Comparison of ENCODE assay signal across 15 cellular contexts in genomic region chr17:35238817-35239216, GRCh38. TPM values are rescaled to one million over a fixed set of nuclear protein-coding genes. Genes with fewer than 3 reads are reported as not detected.
DNase-seq lines count a peak whose midpoint lies in the region; TF ChIP-seq lines count a peak whose summit lies in the region.
"Had no signal": no experiment of that assay in that cellular context is flagged by ENCODE, and none has a peak within 500 bp of the region (broad histone marks: within the 10 kb centered on the region; RNA-seq: fewer than 3 reads in every experiment).

No MANE protein-coding gene starts in this region.

- no peaks in the 10 kb centered on the region for H3K36me3 ChIP-seq in A673 (ENCODE audit: insufficient read depth, low read length, poor library complexity, severe bottlenecking)
- H3K36me3 ChIP-seq: ovary had no signal

- no peak overlapping the region for H3K4me3 ChIP-seq in fibroblast of villous mesenchyme (ENCODE audit: low read depth, low read length)
- H3K4me3 ChIP-seq in A673 (ENCODE audit: low read depth, low read length, poor library complexity, severe bottlenecking) = no peak overlapping the region
- H3K4me3 ChIP-seq: body of pancreas, ovary had no signal

- peak; percentile 38 for DNase-seq in A172 (ENCODE audit: low spot score)
- peak; percentile 84 for DNase-seq in ELR (ENCODE audit: low read depth)
- no peak for DNase-seq in activated T-helper 1 cell treated with anti-CD3 and anti-CD28 coated beads, Interleukin-12 subunit alpha, Interleukin-12 subunit beta, Interleukin-2, Interleukin-4 antibody, amounts not matched to agents 30 ng/mL and 10 ng/mL and 1 ng/mL, durations not matched to agents 14 hours and 24 hours and 36 hours (ENCODE audit: low spot score)
- DNase-seq in fibroblast of villous mesenchyme (ENCODE audit: low read depth) = peak; percentile 48
- DNase-seq in A673 (ENCODE audit: low spot score) = no peak
- no peak for DNase-seq in NCI-H1694 treated with DMSO at 0.1 percent for 48 hours (lab: John Stamatoyannopoulos, UW)
- no peak for DNase-seq in substantia nigra (lab: John Stamatoyannopoulos, UW)
- DNase-seq in posterior vena cava (ENCODE audit: low spot score) = no peak
- DNase-seq: body of pancreas; MM.1S; NCI-H510A treated with DMSO at 0.1 percent for 48 hours; ovary; SIG-M5; stimulated activated CD4-positive, alpha-beta T cell treated with anti-CD3 and anti-CD28 coated beads, Interleukin-1b, Interleukin-23, amount 100 ng/mL, for 48 hours had no signal

- peaks cover 1% of the 10 kb centered on the region for H3K4me1 ChIP-seq in A673 (ENCODE audit: insufficient read depth, low read length, poor library complexity, severe bottlenecking)

- no peaks in the 10 kb centered on the region for H3K27me3 Mint-ChIP-seq in activated T-helper 1 cell treated with anti-CD3 and anti-CD28 coated beads, Interleukin-12 subunit alpha, Interleukin-12 subunit beta, Interleukin-2, Interleukin-4 antibody, amounts not matched to agents 30 ng/mL and 10 ng/mL and 1 ng/mL, durations not matched to agents 14 hours and 24 hours and 36 hours (ENCODE audit: insufficient read depth)

- intact Hi-C loops in activated T-helper 1 cell treated with anti-CD3 and anti-CD28 coated beads, Interleukin-12 subunit alpha, Interleukin-12 subunit beta, Interleukin-2, Interleukin-4 antibody, amounts not matched to agents 30 ng/mL and 10 ng/mL and 1 ng/mL, durations not matched to agents 14 hours and 24 hours and 36 hours (cut with micrococcal nuclease) = loop anchor here (1.0 kb wide), 1 partner anchor 25 kb away; no protein-coding TSS in a partner anchor
- intact Hi-C loops in A673 (cut with micrococcal nuclease; ENCODE audit: unreplicated experiment) (no loop called here), posterior vena cava (cut with DNase I) (no loop called here)

- TF ChIP-seq CTCF in fibroblast of villous mesenchyme (IDR thresholded peaks at IDR 0.05; ENCODE audit: insufficient read depth, low read depth, low read length) (no peak), A673 (conservative IDR thresholded peaks at IDR 0.05; ENCODE audit: low read depth, low read length) (no peak)

- peaks cover 18% of the 10 kb centered on the region for H3K36me3 Mint-ChIP-seq in activated T-helper 1 cell treated with anti-CD3 and anti-CD28 coated beads, Interleukin-12 subunit alpha, Interleukin-12 subunit beta, Interleukin-2, Interleukin-4 antibody, amounts not matched to agents 30 ng/mL and 10 ng/mL and 1 ng/mL, durations not matched to agents 14 hours and 24 hours and 36 hours (ENCODE audit: low read depth)

- no TSS peak for BruUV-seq in A673 (replicated peaks; lab: Mats Ljungman, UMichigan)

- H3K27me3 ChIP-seq in A673 (replicated peaks; ENCODE audit: insufficient read depth, low read depth, low read length, poor library complexity) = no peaks in the 10 kb centered on the region
- H3K27me3 ChIP-seq: body of pancreas, ovary had no signal

- H3K27ac Mint-ChIP-seq in activated T-helper 1 cell treated with anti-CD3 and anti-CD28 coated beads, Interleukin-12 subunit alpha, Interleukin-12 subunit beta, Interleukin-2, Interleukin-4 antibody, amounts not matched to agents 30 ng/mL and 10 ng/mL and 1 ng/mL, durations not matched to agents 14 hours and 24 hours and 36 hours = peak overlapping the region; percentile 75

- H3K9me3 ChIP-seq in A673 (ENCODE audit: low read depth, low read length, poor library complexity, severe bottlenecking) = no peaks in the 10 kb centered on the region
- H3K9me3 ChIP-seq: body of pancreas, ovary had no signal

- H3K4me1 Mint-ChIP-seq in activated T-helper 1 cell treated with anti-CD3 and anti-CD28 coated beads, Interleukin-12 subunit alpha, Interleukin-12 subunit beta, Interleukin-2, Interleukin-4 antibody, amounts not matched to agents 30 ng/mL and 10 ng/mL and 1 ng/mL, durations not matched to agents 14 hours and 24 hours and 36 hours (ENCODE audit: low read depth) = peaks cover 64% of the 10 kb centered on the region

- CTCF ChIA-PET in A673 (lab: Charles Lee) = no interaction called here

- H3K9me3 Mint-ChIP-seq in activated T-helper 1 cell treated with anti-CD3 and anti-CD28 coated beads, Interleukin-12 subunit alpha, Interleukin-12 subunit beta, Interleukin-2, Interleukin-4 antibody, amounts not matched to agents 30 ng/mL and 10 ng/mL and 1 ng/mL, durations not matched to agents 14 hours and 24 hours and 36 hours = no peaks in the 10 kb centered on the region

- H3K27ac ChIP-seq in A673 (ENCODE audit: low read depth, low read length, poor library complexity, severe bottlenecking) (no peak overlapping the region), substantia nigra (ENCODE audit: low read depth, low read length, poor library complexity, severe bottlenecking) (no peak overlapping the region)
- H3K27ac ChIP-seq: body of pancreas, ovary had no signal

- H3K4me3 Mint-ChIP-seq in activated T-helper 1 cell treated with anti-CD3 and anti-CD28 coated beads, Interleukin-12 subunit alpha, Interleukin-12 subunit beta, Interleukin-2, Interleukin-4 antibody, amounts not matched to agents 30 ng/mL and 10 ng/mL and 1 ng/mL, durations not matched to agents 14 hours and 24 hours and 36 hours = peak overlapping the region; percentile 53

- POLR2A ChIA-PET in A673 (lab: Charles Lee; ENCODE audit: low non-redundant PET) = no interaction called here

RNA-seq across cellular contexts. Expression of gene SLFN5, which starts 4.1 kb away (rescaled TPM):
- 7.6 and 17.0 TPM in 2 replicates for total RNA-seq in A172 (2014; rRNA removed; shearing (Covaris generic))
- total RNA-seq in activated T-helper 1 cell treated with anti-CD3 and anti-CD28 coated beads, Interleukin-12 subunit alpha, Interleukin-12 subunit beta, Interleukin-2, Interleukin-4 antibody, amounts not matched to agents 30 ng/mL and 10 ng/mL and 1 ng/mL, durations not matched to agents 14 hours and 24 hours and 36 hours = 10.4 and 11.0 TPM in 2 replicates
- total RNA-seq in fibroblast of villous mesenchyme (65.1 and 67.8 TPM in 2 replicates), A673 (2021) (5.2 and 5.3 TPM in 2 replicates), posterior vena cava (10 to 100 TPM; 41.6 to 46.3 TPM)

RNA-seq across cellular contexts. Expression of gene SLC35G3, which starts 44.6 kb away (rescaled TPM):
- total RNA-seq in A172 (2014; rRNA removed; shearing (Covaris generic)) = not detected in 2 replicates
- not detected in 2 replicates for total RNA-seq in activated T-helper 1 cell treated with anti-CD3 and anti-CD28 coated beads, Interleukin-12 subunit alpha, Interleukin-12 subunit beta, Interleukin-2, Interleukin-4 antibody, amounts not matched to agents 30 ng/mL and 10 ng/mL and 1 ng/mL, durations not matched to agents 14 hours and 24 hours and 36 hours
- total RNA-seq in fibroblast of villous mesenchyme = not detected in 2 replicates
- total RNA-seq in A673 (2021) = not detected in 2 replicates
- total RNA-seq in posterior vena cava = not detected
- total RNA-seq: body of pancreas, left lobe of liver, ovary had no signal

Comparison
In these comparisons a context has a peak if more than half of its experiments do, and no peak if none do; other contexts are left out.
1. DNase-seq: peak in A172 (single experiment), ELR (single experiment) and fibroblast of villous mesenchyme (single experiment); none in activated T-helper 1 cell treated with anti-CD3 and anti-CD28 coated beads, Interleukin-12 subunit alpha, Interleukin-12 subunit beta, Interleukin-2, Interleukin-4 antibody, amounts not matched to agents 30 ng/mL and 10 ng/mL and 1 ng/mL, durations not matched to agents 14 hours and 24 hours and 36 hours (single experiment), A673 (single experiment), NCI-H1694 treated with DMSO at 0.1 percent for 48 hours (single experiment), substantia nigra (0 of 49) and posterior vena cava (single experiment).